Comparison of ENCODE assay signal across 11 cellular contexts in genomic region chr3:82229397-82229796, GRCh38.
DNase-seq lines count a peak whose midpoint lies in the region; ATAC-seq lines count a peak whose summit lies in the region.
"Had no signal": no experiment of that assay in that cellular context is flagged by ENCODE, and none has a peak within 500 bp of the region (broad histone marks: within the 10 kb centered on the region; RNA-seq: fewer than 3 reads in every experiment).

No MANE protein-coding gene starts in this region.

- peaks cover 8% of the 10 kb centered on the region for H3K4me1 Mint-ChIP-seq in activated T-helper 2 cell treated with anti-CD3 and anti-CD28 coated beads, Interferon-gamma antibody, Interleukin-2, Interleukin-4, amounts not matched to agents 10 μg/mL and 5 μg/mL and 100 μg/mL, durations not matched to agents 14 hours and 24 hours and 36 hours (ENCODE audit: low read depth)
- H3K4me1 Mint-ChIP-seq in stimulated activated memory B cell treated with anti-CD40 and anti-IgM and Interleukin-4, amounts not matched to agents 10 μg/mL and 1 μg/mL and 100 μg/mL, for 72 hours, result no peaks in the 10 kb centered on the region
- H3K4me1 Mint-ChIP-seq: immature natural killer cell had no signal

- no peak for DNase-seq in activated T-helper 2 cell treated with anti-CD3 and anti-CD28 coated beads, Interferon-gamma antibody, Interleukin-2, Interleukin-4, amounts not matched to agents 10 μg/mL and 5 μg/mL and 100 μg/mL, durations not matched to agents 14 hours and 24 hours and 36 hours (ENCODE audit: low spot score)
- no peak for DNase-seq in NCI-H2196 (lab: John Stamatoyannopoulos, UW; ENCODE audit: unreplicated experiment)
- no peak for DNase-seq in AG08396 (ENCODE audit: low spot score)
- no peak for DNase-seq in central memory CD4-positive, alpha-beta T cell
- DNase-seq: brain microvascular endothelial cell, DMS53, immature natural killer cell had no signal

- H3K9me3 Mint-ChIP-seq in activated T-helper 2 cell treated with anti-CD3 and anti-CD28 coated beads, Interferon-gamma antibody, Interleukin-2, Interleukin-4, amounts not matched to agents 10 μg/mL and 5 μg/mL and 100 μg/mL, durations not matched to agents 14 hours and 24 hours and 36 hours, result peaks cover 3% of the 10 kb centered on the region
- peaks cover 3% of the 10 kb centered on the region for H3K9me3 Mint-ChIP-seq in stimulated activated memory B cell treated with anti-CD40 and anti-IgM and Interleukin-4, amounts not matched to agents 10 μg/mL and 1 μg/mL and 100 μg/mL, for 72 hours

- H3K36me3 Mint-ChIP-seq in activated T-helper 2 cell treated with anti-CD3 and anti-CD28 coated beads, Interferon-gamma antibody, Interleukin-2, Interleukin-4, amounts not matched to agents 10 μg/mL and 5 μg/mL and 100 μg/mL, durations not matched to agents 14 hours and 24 hours and 36 hours (ENCODE audit: low read depth), result no peaks in the 10 kb centered on the region
- no peaks in the 10 kb centered on the region for H3K36me3 Mint-ChIP-seq in stimulated activated memory B cell treated with anti-CD40 and anti-IgM and Interleukin-4, amounts not matched to agents 10 μg/mL and 1 μg/mL and 100 μg/mL, for 72 hours
- H3K36me3 Mint-ChIP-seq: immature natural killer cell had no signal

- H3K4me3 Mint-ChIP-seq in activated T-helper 2 cell treated with anti-CD3 and anti-CD28 coated beads, Interferon-gamma antibody, Interleukin-2, Interleukin-4, amounts not matched to agents 10 μg/mL and 5 μg/mL and 100 μg/mL, durations not matched to agents 14 hours and 24 hours and 36 hours (ENCODE audit: low read depth), result peak overlapping the region; percentile 9
- H3K4me3 Mint-ChIP-seq in stimulated activated memory B cell treated with anti-CD40 and anti-IgM and Interleukin-4, amounts not matched to agents 10 μg/mL and 1 μg/mL and 100 μg/mL, for 72 hours, result no peak overlapping the region

- ATAC-seq in GM18511 (IDR thresholded peaks at IDR 0.05; ENCODE audit: unreplicated experiment) (peak; percentile 93), GM21381 (IDR thresholded peaks at IDR 0.05; ENCODE audit: unreplicated experiment) (peak; percentile 77), HG03097 (IDR thresholded peaks at IDR 0.05; ENCODE audit: low FRiP score, unreplicated experiment) (peak; percentile 69)
- ATAC-seq in stimulated activated memory B cell treated with anti-CD40 and anti-IgM and Interleukin-4, amounts not matched to agents 10 μg/mL and 1 μg/mL and 100 μg/mL, for 72 hours, result no peak

- H3K27me3 Mint-ChIP-seq in activated T-helper 2 cell treated with anti-CD3 and anti-CD28 coated beads, Interferon-gamma antibody, Interleukin-2, Interleukin-4, amounts not matched to agents 10 μg/mL and 5 μg/mL and 100 μg/mL, durations not matched to agents 14 hours and 24 hours and 36 hours (ENCODE audit: low read depth), result no peaks in the 10 kb centered on the region
- H3K27me3 Mint-ChIP-seq in stimulated activated memory B cell treated with anti-CD40 and anti-IgM and Interleukin-4, amounts not matched to agents 10 μg/mL and 1 μg/mL and 100 μg/mL, for 72 hours, result no peaks in the 10 kb centered on the region

- intact Hi-C loops in activated T-helper 2 cell treated with anti-CD3 and anti-CD28 coated beads, Interferon-gamma antibody, Interleukin-2, Interleukin-4, amounts not matched to agents 10 μg/mL and 5 μg/mL and 100 μg/mL, durations not matched to agents 14 hours and 24 hours and 36 hours (cut with micrococcal nuclease), result no loop called here

- H3K27ac Mint-ChIP-seq in activated T-helper 2 cell treated with anti-CD3 and anti-CD28 coated beads, Interferon-gamma antibody, Interleukin-2, Interleukin-4, amounts not matched to agents 10 μg/mL and 5 μg/mL and 100 μg/mL, durations not matched to agents 14 hours and 24 hours and 36 hours, result peak overlapping the region; percentile 24
- H3K27ac Mint-ChIP-seq in stimulated activated memory B cell treated with anti-CD40 and anti-IgM and Interleukin-4, amounts not matched to agents 10 μg/mL and 1 μg/mL and 100 μg/mL, for 72 hours, result no peak overlapping the region
- H3K27ac Mint-ChIP-seq: immature natural killer cell had no signal
